Comparison of ENCODE assay signal across 31 cellular contexts in the genomic region with DNA sequence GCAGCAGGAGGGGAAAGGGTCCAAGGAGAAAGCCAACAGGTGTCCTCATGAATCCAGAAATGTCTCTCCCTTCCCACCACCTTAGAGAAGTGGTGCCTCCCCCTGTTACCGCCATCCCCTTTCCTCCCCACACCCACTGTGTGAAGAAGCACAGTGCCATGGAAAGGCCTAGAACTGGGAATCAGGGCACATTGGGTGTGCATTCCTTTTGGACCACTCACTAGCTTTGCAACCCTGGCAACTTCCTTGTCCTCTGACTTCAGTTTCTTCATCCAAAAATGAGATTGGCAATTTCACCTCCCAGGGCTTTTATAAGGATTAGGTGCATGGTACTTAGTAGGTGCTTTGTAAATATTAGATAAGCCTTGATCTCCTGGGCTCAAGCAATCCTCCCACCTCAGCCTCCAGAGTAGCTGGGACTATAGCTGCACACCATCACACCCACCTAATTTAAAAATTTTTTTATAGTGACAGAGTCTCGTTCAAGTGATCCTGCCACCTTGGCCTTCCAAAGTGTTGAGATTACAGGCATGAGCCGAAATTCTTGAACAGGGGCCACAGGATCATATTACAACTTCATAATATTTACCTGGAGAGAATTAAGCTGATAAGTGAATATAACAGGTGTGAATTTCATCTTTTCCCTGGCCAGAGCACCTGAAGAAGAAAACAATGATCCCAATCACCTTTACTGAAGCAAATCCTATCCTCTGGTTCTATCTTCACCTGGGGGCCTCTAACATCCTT.
A peak's percentile ranks its signal among the peaks of the same experiment; 100 is the strongest.
DNase-seq lines count a peak whose midpoint lies in the region; ATAC-seq, FAIRE-seq and TF ChIP-seq lines count a peak whose summit lies in the region.
"Had no signal": no experiment of that assay in that cellular context is flagged by ENCODE, and none has a peak within 500 bp of the region (broad histone marks: within the 10 kb centered on the region; RNA-seq: fewer than 3 reads in every experiment).

No MANE protein-coding gene starts in this region.

- FAIRE-seq in bronchial epithelial cell (lab: Jason Lieb, UNC): no peak
- no peak for FAIRE-seq in pancreas (lab: Jason Lieb, UNC)
- FAIRE-seq: GM12892, HTR-8/SVneo, K562 had no signal

- peak; percentile 66 to 90 (median 78) for ATAC-seq in pancreas
- ATAC-seq: activated naive CD4-positive, alpha-beta T cell treated with anti-CD3 and anti-CD28 coated beads, Interleukin-2, amount 50 U/mL, for 72 hours; left ventricle myocardium superior; right lobe of liver had no signal

- H3K27me3 ChIP-seq in MG63 (no peaks in the 10 kb centered on the region), bronchial epithelial cell (ENCODE audit: control insufficient read depth, insufficient read depth, low read length) (no peaks in the 10 kb centered on the region), pancreas (no peaks in the 10 kb centered on the region), HAP-1 (ENCODE audit: low read depth) (no peaks in the 10 kb centered on the region)
- H3K27me3 ChIP-seq: BLaER1 treated with 17β-estradiol and CSF1 and Interleukin-3, amounts not matched to agents 10 nM and 100 nM; colonic mucosa; right lobe of liver; transverse colon had no signal

- H3K36me3 ChIP-seq in MG63 (no peaks in the 10 kb centered on the region), bronchial epithelial cell (ENCODE audit: control insufficient read depth, insufficient read depth, low read length) (no peaks in the 10 kb centered on the region), pancreas (no peaks in the 10 kb centered on the region), HAP-1 (replicated peaks) (no peaks in the 10 kb centered on the region)
- H3K36me3 ChIP-seq: BLaER1 treated with 17β-estradiol and CSF1 and Interleukin-3, amounts not matched to agents 10 nM and 100 nM; colonic mucosa; right lobe of liver; transverse colon had no signal

- DNase-seq in EL: peak; percentile 47
- peak; percentile 31 for DNase-seq in MG63
- peak; percentile 39 for DNase-seq in bronchial epithelial cell (ENCODE audit: low read depth)
- DNase-seq in pancreas: no peak
- no peak for DNase-seq in HAP-1 (ENCODE audit: low spot score in 2 of 2)
- DNase-seq in GM13977 (ENCODE audit: low spot score): no peak
- DNase-seq in stimulated activated CD4-positive, alpha-beta T cell treated with anti-CD3 and anti-CD28 coated beads, Interleukin-2, amount 100 ng/mL, for 24 hours: no peak
- no peak for DNase-seq in NAMALWA (ENCODE audit: low spot score)
- DNase-seq: ACHN; activated CD4-positive, alpha-beta T cell treated with anti-CD3 and anti-CD28 coated beads for 48 hours; activated effector memory CD4-positive, alpha-beta T cell treated with Interleukin-2 at 50 U/mL for 16 hours; anterior cingulate cortex; colonic mucosa; effector CD8-positive, alpha-beta T cell; erythroblast; head of caudate nucleus; islet precursor cell; left ventricle myocardium superior; mesendoderm; NCI-H1105 treated with DMSO at 0.1 percent for 48 hours; NCI-H187 treated with DMSO at 0.1 percent for 48 hours; NCI-H526; right lobe of liver; stimulated activated CD4-positive, alpha-beta T cell treated with anti-CD3 and anti-CD28 coated beads, Interleukin-12 subunit alpha, Interleukin-12 subunit beta, amount 100 ng/mL, for 4 hours; stimulated activated CD4-positive, alpha-beta T cell treated with anti-CD3 and anti-CD28 coated beads, Interleukin-4, amount 100 ng/mL, for 4 hours; transverse colon had no signal

- in situ Hi-C loops in HAP-1 (cut with MboI; ENCODE audit: low sequenced_read_pairs) (no loop called here), GM13977 (cut with MboI; ENCODE audit: low pct_unique_long_range_greater_than_20kb, low sequenced_read_pairs, unreplicated experiment) (no loop called here)

- 9 to 16% methylated on average over 3 of the region's 3 CpGs for WGBS in pancreas, 2 donors

- intact Hi-C loops in pancreas (cut with DNase I): no loop called here

- H3K27ac ChIP-seq in pancreas: peak overlapping the region in 1 of 4 donors; percentile 28
- H3K27ac ChIP-seq: BLaER1 treated with 17β-estradiol and CSF1 and Interleukin-3, amounts not matched to agents 10 nM and 100 nM; colonic mucosa; right lobe of liver had no signal

- H3K4me1 ChIP-seq in pancreas (peaks cover 10 to 16% (median 11%) of the 10 kb centered on the region in 3 donors), HAP-1 (peaks cover 4% of the 10 kb centered on the region; the same call in 1 of the 2 replicates)
- H3K4me1 ChIP-seq: colonic mucosa, right lobe of liver had no signal

- H3K4me3 ChIP-seq in MG63 (no peak overlapping the region), bronchial epithelial cell (ENCODE audit: low read depth, low read length) (no peak overlapping the region), pancreas (no peak overlapping the region), HAP-1 (no peak overlapping the region)
- H3K4me3 ChIP-seq: BLaER1 treated with 17β-estradiol and CSF1 and Interleukin-3, amounts not matched to agents 10 nM and 100 nM; colonic mucosa; K562; right lobe of liver; transverse colon had no signal

- peaks cover 3% of the 10 kb centered on the region; the same call in 1 of the 2 replicates for H3K9me3 ChIP-seq in MG63
- H3K9me3 ChIP-seq in pancreas: no peaks in the 10 kb centered on the region
- H3K9me3 ChIP-seq in HAP-1: no peaks in the 10 kb centered on the region
- H3K9me3 ChIP-seq: colonic mucosa, right lobe of liver, transverse colon had no signal

- TF ChIP-seq CTCF in bronchial epithelial cell (IDR thresholded peaks at IDR 0.05; ENCODE audit: insufficient read depth, low read length, severe bottlenecking) (no peak), pancreas (IDR thresholded peaks at IDR 0.05) (no peak), GM13977 (IDR thresholded peaks at IDR 0.05; ENCODE audit: extremely low read depth, insufficient read depth, missing control alignments) (no peak)

Comparison
In these comparisons a context has a peak if more than half of its experiments do, and no peak if none do; other contexts are left out.
1. DNase-seq: peak in EL (single experiment), MG63 (single experiment) and bronchial epithelial cell (single experiment); none in pancreas (0 of 6), HAP-1 (0 of 2), GM13977 (single experiment), stimulated activated CD4-positive, alpha-beta T cell treated with anti-CD3 and anti-CD28 coated beads, Interleukin-2, amount 100 ng/mL, for 24 hours (0 of 2) and NAMALWA (single experiment).